10 cellular contexts compared by ENCODE assay signal in the genomic region with DNA sequence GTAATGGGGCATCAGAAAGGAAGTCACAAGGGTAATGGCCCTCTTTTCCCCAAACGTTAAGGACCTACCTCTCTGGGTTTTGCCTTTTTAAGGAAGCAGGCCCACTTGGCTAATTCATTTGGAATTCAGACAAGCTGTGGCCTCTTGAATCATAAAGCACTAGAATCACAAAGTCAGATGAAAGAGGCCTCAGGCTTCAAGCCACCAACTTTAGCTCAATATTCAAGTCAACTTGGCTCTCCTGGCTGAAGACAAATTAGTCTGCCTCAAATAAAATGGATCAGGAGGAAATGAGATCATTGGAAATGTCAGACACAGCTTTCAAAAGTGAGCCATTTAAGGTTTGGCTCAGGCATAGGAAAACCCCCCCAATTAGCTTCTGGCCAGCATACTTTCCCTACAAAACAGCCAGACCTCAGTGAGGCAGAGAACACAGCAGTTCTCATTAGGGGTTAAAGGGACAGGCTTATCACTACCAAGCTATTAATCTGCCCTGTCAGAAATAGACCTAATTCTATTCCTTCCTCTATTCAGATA. TPM values are rescaled to one million over a fixed set of nuclear protein-coding genes. Genes with fewer than 3 reads are reported as not detected.
A peak's percentile ranks its signal among the peaks of the same experiment; 100 is the strongest.
DNase-seq lines count a peak whose midpoint lies in the region; ATAC-seq and TF ChIP-seq lines count a peak whose summit lies in the region.
"Had no signal": no experiment of that assay in that cellular context is flagged by ENCODE, and none has a peak within 500 bp of the region (broad histone marks: within the 10 kb centered on the region; RNA-seq: fewer than 3 reads in every experiment).

No MANE protein-coding gene starts in this region.

- H3K36me3 Mint-ChIP-seq in neural progenitor cell: peaks cover 25% of the 10 kb centered on the region

- no peak for TF ChIP-seq POLR2A in erythroblast (IDR thresholded peaks at IDR 0.05; ENCODE audit: low read length)

- H3K36me3 ChIP-seq in SK-N-SH (replicated peaks in 1 of 2; ENCODE audit: control insufficient read depth in 1 of 2, insufficient read depth in 2 of 2, low read length in 1 of 2) (peaks cover 31 to 33% of the 10 kb centered on the region in 2 experiments), neural progenitor cell (no peaks in the 10 kb centered on the region)

- DNase-seq in Ammon's horn (ENCODE audit: low spot score): peak; percentile 48
- no peak for DNase-seq in SK-N-SH
- peak; percentile 58 to 87 for DNase-seq in foreskin keratinocyte
- DNase-seq in neural progenitor cell (ENCODE audit: low spot score): no peak
- DNase-seq in KG1 (lab: John Stamatoyannopoulos, UW): no peak
- DNase-seq in erythroblast (lab: John Stamatoyannopoulos, UW): no peak
- DNase-seq: COR-L47; stimulated activated CD4-positive, alpha-beta T cell treated with anti-CD3 and anti-CD28 coated beads, Interleukin-12 subunit alpha, Interleukin-12 subunit beta, amount 100 ng/mL, for 4 hours had no signal

- peak in 1 of 2 experiments; percentile 11; a peak in 1 of 4 replicates for TF ChIP-seq EP300 in SK-N-SH (IDR thresholded peaks at IDR 0.05; ENCODE audit: borderline replicate concordance in 1 of 2, low read depth in 1 of 2, low read length in 1 of 2)

- WGBS in SK-N-SH (ENCODE audit: low lambda C conversion rate): 13% methylated on average over 1 of the region's 1 CpG

- H3K9me2 ChIP-seq in SK-N-SH: no peaks in the 10 kb centered on the region

- no peaks in the 10 kb centered on the region for H3K27me3 ChIP-seq in SK-N-SH (ENCODE audit: insufficient read depth)
- H3K27me3 ChIP-seq in foreskin keratinocyte: no peaks in the 10 kb centered on the region
- H3K27me3 ChIP-seq in neural progenitor cell: no peaks in the 10 kb centered on the region

- H3F3A ChIP-seq in SK-N-SH (replicated peaks; ENCODE audit: insufficient read depth): peaks cover 6% of the 10 kb centered on the region
- H3F3A ChIP-seq in neural progenitor cell (ENCODE audit: low read depth): peaks cover 17% of the 10 kb centered on the region

- peak overlapping the region; percentile 60 to 61 for H3K27ac ChIP-seq in SK-N-SH (ENCODE audit: low read depth in 2 of 2, low read length in 1 of 2)
- no peak overlapping the region for H3K27ac ChIP-seq in foreskin keratinocyte
- peak overlapping the region; percentile 9 for H3K27ac ChIP-seq in neural progenitor cell

- H3K9me3 ChIP-seq in SK-N-SH: no peaks in the 10 kb centered on the region
- no peaks in the 10 kb centered on the region for H3K9me3 ChIP-seq in neural progenitor cell (ENCODE audit: low read depth)

- POLR2A ChIA-PET in SK-N-SH (lab: Yijun Ruan, JAX): no interaction called here

- no peak for TF ChIP-seq CTCF in SK-N-SH (IDR thresholded peaks at IDR 0.05)
- TF ChIP-seq CTCF in foreskin keratinocyte (conservative IDR thresholded peaks at IDR 0.05): no peak
- no peak for TF ChIP-seq CTCF in neural progenitor cell (IDR thresholded peaks at IDR 0.05)

- H2AFZ ChIP-seq in SK-N-SH (ENCODE audit: low read depth) (no peak overlapping the region), neural progenitor cell (replicated peaks) (no peak overlapping the region)

- no peak overlapping the region for H3K27ac Mint-ChIP-seq in neural progenitor cell

- H3K4me1 ChIP-seq in SK-N-SH (ENCODE audit: control insufficient read depth in 1 of 2, insufficient read depth in 2 of 2, low read depth in 1 of 2, low read length in 1 of 2) (peaks cover 6 to 20% of the 10 kb centered on the region in 2 experiments; a peak in 3 of 4 replicates), foreskin keratinocyte (no peaks in the 10 kb centered on the region), neural progenitor cell (peaks cover 28% of the 10 kb centered on the region)

- CTCF ChIA-PET in SK-N-SH (lab: Yijun Ruan, JAX): interaction anchor here (0.6 to 2.5 kb wide), 5 partner anchors 14 to 484 kb away, joined by 3 to 9 read pairs (median 3); no protein-coding TSS in a partner anchor

- H3K27me3 Mint-ChIP-seq in neural progenitor cell (ENCODE audit: insufficient read depth, low read depth): peaks cover 2% of the 10 kb centered on the region

- H3K9ac ChIP-seq in SK-N-SH (no peak overlapping the region), neural progenitor cell (no peak overlapping the region)

- TF ChIP-seq RAD21 in SK-N-SH (IDR thresholded peaks at IDR 0.05; ENCODE audit: low read length): no peak

- no peaks in the 10 kb centered on the region for H3K9me3 Mint-ChIP-seq in neural progenitor cell

- H3K4me3 Mint-ChIP-seq in neural progenitor cell: no peak overlapping the region

- H4K20me1 ChIP-seq in SK-N-SH (ENCODE audit: insufficient read depth): no peaks in the 10 kb centered on the region
- H4K20me1 ChIP-seq in neural progenitor cell (ENCODE audit: low read depth): no peaks in the 10 kb centered on the region

- ATAC-seq in foreskin keratinocyte (peak; percentile 9), GM21529 (IDR thresholded peaks at IDR 0.05; ENCODE audit: unreplicated experiment) (no peak), GM21447 (IDR thresholded peaks at IDR 0.05; ENCODE audit: unreplicated experiment) (no peak)

- H3K4me2 ChIP-seq in SK-N-SH: no peak overlapping the region
- H3K4me2 ChIP-seq in neural progenitor cell: peak overlapping the region; percentile 36

- no peak overlapping the region for H3K4me3 ChIP-seq in SK-N-SH (ENCODE audit: low read depth in 2 of 2, low read length in 1 of 2)
- no peak overlapping the region for H3K4me3 ChIP-seq in neural progenitor cell

- H3K79me2 ChIP-seq in SK-N-SH (ENCODE audit: insufficient read depth) (no peaks in the 10 kb centered on the region), neural progenitor cell (ENCODE audit: low read depth) (no peaks in the 10 kb centered on the region)

- H3K4me1 Mint-ChIP-seq in neural progenitor cell: no peaks in the 10 kb centered on the region

TF ChIP-seq in SK-N-SH, 30 proteins besides CTCF, POLR2A, EP300 and RAD21:
- TF ChIP-seq TEAD4 (IDR thresholded peaks at IDR 0.05; ENCODE audit: borderline replicate concordance, insufficient read depth) (no peak), MEF2A (IDR thresholded peaks at IDR 0.05; ENCODE audit: borderline replicate concordance, low read depth) (no peak), JUND (IDR thresholded peaks at IDR 0.05) (peak; percentile 11; the same call in 1 of the 2 replicates), PBX3 (IDR thresholded peaks at IDR 0.05) (peak; percentile 68), RXRA (IDR thresholded peaks at IDR 0.05; ENCODE audit: borderline replicate concordance, low read depth) (no peak), NFIC (IDR thresholded peaks at IDR 0.05; ENCODE audit: borderline replicate concordance) (peak; percentile 18; the same call in 1 of the 2 replicates), REST (IDR thresholded peaks at IDR 0.05; ENCODE audit: low read depth, low read length) (no peak)
TF ChIP-seq in SK-N-SH: peak in this region for 3.

RNA-seq across cellular contexts. Expression of gene SLC35D1, which starts 34.3 kb away (rescaled TPM):
- polyA plus RNA-seq in SK-N-SH (2012; rRNA removed): 4.8 and 7.2 TPM in 2 replicates
- 6.8 and 6.9 TPM in 2 replicates for polyA plus RNA-seq in SK-N-SH (2012; cell fraction: cytosol; rRNA removed)
- 3.2 and 6.8 TPM in 2 replicates for polyA plus RNA-seq in SK-N-SH (2012; cell fraction: nucleus; rRNA removed)
- total RNA-seq in foreskin keratinocyte: 13.8 and 14.2 TPM in 2 replicates
- polyA plus RNA-seq in foreskin keratinocyte: 2.8 and 3.5 TPM in 2 replicates
- 3.4 and 3.9 TPM in 2 replicates for total RNA-seq in neural progenitor cell (ENCODE audit: low replicate concordance)

Comparison
In these comparisons a context has a peak if more than half of its experiments do, and no peak if none do; other contexts are left out.
1. DNase-seq: peak in Ammon's horn (single experiment) and foreskin keratinocyte (2 of 2); none in SK-N-SH (single experiment), neural progenitor cell (single experiment), KG1 (single experiment) and erythroblast (0 of 2).